33 cellular contexts compared by ENCODE assay signal in genomic region chr1:200886590-200886989, GRCh38. TPM values are rescaled to one million over a fixed set of nuclear protein-coding genes. Genes with fewer than 3 reads are reported as not detected.
DNase-seq lines count a peak whose midpoint lies in the region; ATAC-seq, FAIRE-seq and TF ChIP-seq lines count a peak whose summit lies in the region.
"Had no signal": no experiment of that assay in that cellular context is flagged by ENCODE, and none has a peak within 500 bp of the region (broad histone marks: within the 10 kb centered on the region; RNA-seq: fewer than 3 reads in every experiment).

No MANE protein-coding gene starts in this region.

- DNase-seq in CD4-positive, CD25-positive, alpha-beta regulatory T cell = no peak
- DNase-seq in K562 (ENCODE audit: extremely low read depth in 1 of 4, low spot score in 3 of 4) = no peak
- no peak for DNase-seq in neural crest cell (ENCODE audit: low read depth, low spot score)
- no peak for DNase-seq in NCI-H345 (lab: John Stamatoyannopoulos, UW)
- DNase-seq in upper lobe of right lung = no peak
- DNase-seq: activated CD4-positive, alpha-beta T cell treated with anti-CD3 and anti-CD28 coated beads, Interleukin-2, amount 50 U/mL, for 4 hours; activated CD8-positive, alpha-beta memory T cell treated with anti-CD3 and anti-CD28 coated beads, Interleukin-2, amount 10 ng/mL, durations not matched to agents 7 days and 5 days; activated naive CD4-positive, alpha-beta T cell; activated T-cell treated with anti-CD3 and anti-CD28 coated beads, Interleukin-2, amount 50 U/mL, for 72 hours; body of pancreas; cerebellar nuclear complex; dorsolateral prefrontal cortex; hypothalamus; IMR-90; left cardiac atrium; mucosa of descending colon; NCI-H1092 treated with DMSO at 0.1 percent for 48 hours; NCI-H1694 treated with DMSO at 0.1 percent for 48 hours; NCI-H510A; small intestine; T-helper 1 cell; thyroid gland had no signal

- CTCF ChIA-PET in K562 (lab: Yijun Ruan, JAX; ENCODE audit: low intra/inter-chr PET ratio) = no interaction called here

- no peak overlapping the region for H2AFZ ChIP-seq in K562 (ENCODE audit: low read depth, low read length)
- H2AFZ ChIP-seq: GM23338 had no signal

- no TSS peak for BruUV-seq in K562 (replicated peaks; lab: Mats Ljungman, UMichigan)

- H3K9ac ChIP-seq in K562 (ENCODE audit: insufficient read depth in 1 of 2, low read depth in 2 of 2, low read length in 2 of 2) = no peak overlapping the region

- H3K9me3 Mint-ChIP-seq in CD4-positive, CD25-positive, alpha-beta regulatory T cell = no peaks in the 10 kb centered on the region
- H3K9me3 Mint-ChIP-seq in IgD-negative memory B cell (no peaks in the 10 kb centered on the region), neural crest cell (no peaks in the 10 kb centered on the region)
- H3K9me3 Mint-ChIP-seq: activated T-cell treated with anti-CD3 and anti-CD28 coated beads, Interleukin-2, amount 50 U/mL, for 72 hours; GM23338 had no signal

- peak; percentile 23 for FAIRE-seq in K562 (lab: Jason Lieb, UNC)
- FAIRE-seq: D721Med, endothelial cell of umbilical vein, small intestine had no signal

- H3K4me2 ChIP-seq in K562 (ENCODE audit: insufficient read depth, low read length) = no peak overlapping the region

- POLR2A ChIA-PET in K562 (lab: Yijun Ruan, JAX) = interaction anchor here (0.6 kb wide), 1 partner anchor 8 kb away, joined by 3 read pairs; no protein-coding TSS in a partner anchor

- peak overlapping the region; percentile 47 for H3K27ac ChIP-seq in CD4-positive, CD25-positive, alpha-beta regulatory T cell (ENCODE audit: insufficient read depth, low read length, poor library complexity, severe bottlenecking)
- H3K27ac ChIP-seq in K562 (ENCODE audit: extremely low read depth, low read depth, low read length) (no peak overlapping the region), upper lobe of right lung (no peak overlapping the region)
- H3K27ac ChIP-seq: body of pancreas, C4-2B, dorsolateral prefrontal cortex, thyroid gland, vagina had no signal

- H3K27me3 Mint-ChIP-seq in CD4-positive, CD25-positive, alpha-beta regulatory T cell = peaks cover 38% of the 10 kb centered on the region
- peaks cover 3% of the 10 kb centered on the region for H3K27me3 Mint-ChIP-seq in IgD-negative memory B cell
- H3K27me3 Mint-ChIP-seq in neural crest cell (ENCODE audit: low read depth) = no peaks in the 10 kb centered on the region

- H3K9me1 ChIP-seq in K562 (ENCODE audit: control insufficient read depth, insufficient read depth, low read length) = no peaks in the 10 kb centered on the region

- no peaks in the 10 kb centered on the region for H3K79me2 ChIP-seq in K562 (ENCODE audit: control insufficient read depth, insufficient read depth, low read length)

- H3K4me3 Mint-ChIP-seq in CD4-positive, CD25-positive, alpha-beta regulatory T cell = peak overlapping the region in 3 of 4 donors; percentile 27 to 88 (median 56)
- H3K4me3 Mint-ChIP-seq in IgD-negative memory B cell (peak overlapping the region in 3 of 4 donors; percentile 61 to 93 (median 76)), neural crest cell (peak overlapping the region; percentile 60)
- H3K4me3 Mint-ChIP-seq: activated CD8-positive, alpha-beta memory T cell treated with anti-CD3 and anti-CD28 coated beads, Interleukin-2, amount 10 ng/mL, durations not matched to agents 7 days and 5 days; GM23338 had no signal

- H3K36me3 ChIP-seq in CD4-positive, CD25-positive, alpha-beta regulatory T cell (ENCODE audit: control insufficient read depth, insufficient read depth, low read length) = no peaks in the 10 kb centered on the region
- H3K36me3 ChIP-seq in K562 (ENCODE audit: control insufficient read depth, insufficient read depth, low read length) = no peaks in the 10 kb centered on the region
- no peaks in the 10 kb centered on the region for H3K36me3 ChIP-seq in upper lobe of right lung
- H3K36me3 ChIP-seq: thyroid gland, vagina had no signal

- peaks cover 12% of the 10 kb centered on the region; the same call in 1 of the 2 replicates for H4K20me1 ChIP-seq in K562 (replicated peaks; ENCODE audit: control insufficient read depth, insufficient read depth, low read length)

- no peak for TF ChIP-seq RAD21 in K562 (CRISPR knock-in tag; conservative IDR thresholded peaks at IDR 0.05 in 1 of 2, IDR thresholded peaks at IDR 0.05 in 1 of 2)

- TF ChIP-seq POLR2A in K562 (conservative IDR thresholded peaks at IDR 0.05) = no peak

- H3K27me3 ChIP-seq in CD4-positive, CD25-positive, alpha-beta regulatory T cell (ENCODE audit: control insufficient read depth, insufficient read depth, low read length) = peaks cover 2% of the 10 kb centered on the region
- H3K27me3 ChIP-seq in K562 (ENCODE audit: control insufficient read depth in 2 of 2, insufficient read depth in 2 of 2, low read length in 2 of 2) (peaks cover 52 to 59% of the 10 kb centered on the region in 2 experiments), upper lobe of right lung (peaks cover 20% of the 10 kb centered on the region)
- H3K27me3 ChIP-seq: body of pancreas, thyroid gland, vagina had no signal

- TF ChIP-seq CTCF in K562 (IDR thresholded peaks at IDR 0.05 in 2 of 3, conservative IDR thresholded peaks at IDR 0.05 in 1 of 3; ENCODE audit: insufficient read depth in 2 of 3, low read depth in 1 of 3, low read length in 3 of 3) (no peak), neural crest cell (conservative IDR thresholded peaks at IDR 0.05) (no peak), upper lobe of right lung (IDR thresholded peaks at IDR 0.05) (no peak)

- H3K36me3 Mint-ChIP-seq in CD4-positive, CD25-positive, alpha-beta regulatory T cell = no peaks in the 10 kb centered on the region
- peaks cover 2% of the 10 kb centered on the region for H3K36me3 Mint-ChIP-seq in IgD-negative memory B cell
- H3K36me3 Mint-ChIP-seq in neural crest cell (ENCODE audit: low read depth) = no peaks in the 10 kb centered on the region
- H3K36me3 Mint-ChIP-seq: activated CD8-positive, alpha-beta memory T cell treated with anti-CD3 and anti-CD28 coated beads, Interleukin-2, amount 10 ng/mL, durations not matched to agents 7 days and 5 days had no signal

- WGBS in K562 (ENCODE audit: insufficient coverage, low coverage, missing lambda C conversion rate) = 6% methylated on average over 2 of the region's 2 CpGs

- no peak overlapping the region for H3K4me3 ChIP-seq in CD4-positive, CD25-positive, alpha-beta regulatory T cell (ENCODE audit: low read depth, low read length)
- H3K4me3 ChIP-seq in K562 (no peak overlapping the region), upper lobe of right lung (no peak overlapping the region)
- H3K4me3 ChIP-seq: body of pancreas, dorsolateral prefrontal cortex, GM23338, mucosa of descending colon, thyroid gland, vagina had no signal

- H3K9me3 ChIP-seq in CD4-positive, CD25-positive, alpha-beta regulatory T cell (ENCODE audit: control insufficient read depth in 2 of 2, low read length in 2 of 2) = no peaks in the 10 kb centered on the region
- no peaks in the 10 kb centered on the region for H3K9me3 ChIP-seq in K562 (replicated peaks; ENCODE audit: control insufficient read depth, insufficient read depth, low read depth, low read length)
- H3K9me3 ChIP-seq in upper lobe of right lung = no peaks in the 10 kb centered on the region
- H3K9me3 ChIP-seq: body of pancreas, mucosa of descending colon, thyroid gland, vagina had no signal

- intact Hi-C loops in K562 (cut with micrococcal nuclease) = no loop called here
- intact Hi-C loops in upper lobe of right lung (cut with DNase I) = no loop called here

- no peak; the same call in 1 of the 2 replicates for TF ChIP-seq EP300 in K562 (IDR thresholded peaks at IDR 0.05; ENCODE audit: low read length)

- H3K27ac Mint-ChIP-seq in CD4-positive, CD25-positive, alpha-beta regulatory T cell = peak overlapping the region in 2 of 3 donors; percentile 68 to 86
- H3K27ac Mint-ChIP-seq in IgD-negative memory B cell (peak overlapping the region in 1 of 3 donors; percentile 78), neural crest cell (ENCODE audit: unreplicated experiment) (no peak overlapping the region)
- H3K27ac Mint-ChIP-seq: activated T-cell treated with anti-CD3 and anti-CD28 coated beads, Interleukin-2, amount 50 U/mL, for 72 hours; GM23338 had no signal

- no peak for ATAC-seq in CD4-positive, CD25-positive, alpha-beta regulatory T cell (ENCODE audit: low read depth in 2 of 2)
- ATAC-seq in K562 (no peak), GM19467 (IDR thresholded peaks at IDR 0.05; ENCODE audit: unreplicated experiment) (no peak), upper lobe of right lung (no peak)
- ATAC-seq: activated CD8-positive, alpha-beta memory T cell treated with anti-CD3 and anti-CD28 coated beads, Interleukin-2, amount 10 ng/mL, durations not matched to agents 7 days and 5 days; activated T-cell treated with anti-CD3 and anti-CD28 coated beads, Interleukin-2, amount 50 U/mL, for 72 hours; body of pancreas; GM23338; left cardiac atrium; mucosa of descending colon had no signal

- peaks cover 43% of the 10 kb centered on the region for H3K4me1 ChIP-seq in CD4-positive, CD25-positive, alpha-beta regulatory T cell (ENCODE audit: control insufficient read depth, insufficient read depth, low read length, poor library complexity, severe bottlenecking)
- H3K4me1 ChIP-seq in K562 (replicated peaks in 1 of 2; ENCODE audit: control insufficient read depth in 2 of 2, insufficient read depth in 2 of 2, low read length in 2 of 2) = peaks cover 7 to 13% of the 10 kb centered on the region in 2 experiments; a peak in 4 of 5 replicates
- H3K4me1 ChIP-seq in upper lobe of right lung = peaks cover 17% of the 10 kb centered on the region

- in situ Hi-C loops in K562 (cut with MboI) = no loop called here

- peaks cover 18 to 66% (median 43%) of the 10 kb centered on the region in 4 donors for H3K4me1 Mint-ChIP-seq in CD4-positive, CD25-positive, alpha-beta regulatory T cell
- H3K4me1 Mint-ChIP-seq in IgD-negative memory B cell (peaks cover 47 to 56% (median 48%) of the 10 kb centered on the region in 3 donors), neural crest cell (peaks cover 35% of the 10 kb centered on the region)

RNA-seq across cellular contexts. Expression of gene INAVA, which starts 8.1 kb away (rescaled TPM):
- not detected for total RNA-seq in CD4-positive, CD25-positive, alpha-beta regulatory T cell
- polyA plus RNA-seq in CD4-positive, CD25-positive, alpha-beta regulatory T cell = under 1 TPM in 2 of 4 donors, not detected in 2; 0.30 to 0.57 TPM
- polyA plus RNA-seq in IgD-negative memory B cell (not detected), K562 (2011; rRNA removed) (not detected in 2 replicates), K562 (2014; fragmentation: Illumina TruSeq; extraction: Trizol) (not detected in 2 replicates), K562 (2014; fragmentation: Nextera tagmentation; extraction: Ambion mirVana) (not detected), K562 (2014; rRNA removed) (not detected in 2 replicates)
- not detected in 2 replicates for total RNA-seq in K562 (2011; cell fraction: chromatin; rRNA removed; ENCODE audit: low replicate concordance)
- total RNA-seq in K562 (2011; cell fraction: nucleolus; rRNA removed) = not detected in 2 replicates
- not detected in 2 replicates for total RNA-seq in K562 (2011; cell fraction: nucleoplasm; rRNA removed)
- total RNA-seq in K562 (2014; rRNA removed) (not detected in 2 replicates), K562 (2014; rRNA removed; fragmentation: Illumina TruSeq; extraction: Trizol) (not detected in 2 replicates), K562 (2015; rRNA removed; fragmentation: Illumina TruSeq; extraction: Trizol) (not detected in 2 replicates), K562 (2021) (0.09 TPM in 1 of 2 replicates, not detected in the other), neural crest cell (50.4 and 51.8 TPM in 2 replicates), upper lobe of right lung (9.0 TPM)
- polyA plus RNA-seq in K562 (2011; cell fraction: cytosol; rRNA removed) = not detected in 2 replicates
- not detected in 2 replicates for polyA plus RNA-seq in K562 (2011; cell fraction: nucleus; rRNA removed)
- not detected in 2 replicates for polyA plus RNA-seq in K562 (2012)
- polyA minus RNA-seq in K562 (2011; rRNA and poly(A)+ RNA removed) = not detected in 2 replicates
- polyA minus RNA-seq in K562 (2011; cell fraction: cytosol; rRNA and poly(A)+ RNA removed) = not detected in 2 replicates
- polyA minus RNA-seq in K562 (2011; cell fraction: nucleus; rRNA and poly(A)+ RNA removed) = not detected in 2 replicates
- total RNA-seq: activated T-cell treated with anti-CD3 and anti-CD28 coated beads, Interleukin-2, amount 50 U/mL, for 72 hours; lung microvascular endothelial cell had no signal
- polyA plus RNA-seq: endothelial cell of umbilical vein had no signal

RNA-seq across cellular contexts. Expression of gene GPR25, which starts 13.8 kb away (rescaled TPM):
- total RNA-seq in CD4-positive, CD25-positive, alpha-beta regulatory T cell = 1.2 TPM
- 10 to 100 TPM; 19.1 to 41.0 (median 26.8) TPM for polyA plus RNA-seq in CD4-positive, CD25-positive, alpha-beta regulatory T cell
- 41.1 TPM for polyA plus RNA-seq in IgD-negative memory B cell
- not detected in 2 replicates for total RNA-seq in K562 (2011; cell fraction: chromatin; rRNA removed; ENCODE audit: low replicate concordance)
- not detected in 2 replicates for total RNA-seq in K562 (2011; cell fraction: nucleolus; rRNA removed)
- total RNA-seq in K562 (2011; cell fraction: nucleoplasm; rRNA removed) = not detected in 2 replicates
- not detected in 2 replicates for total RNA-seq in K562 (2014; rRNA removed)
- total RNA-seq in K562 (2014; rRNA removed; fragmentation: Illumina TruSeq; extraction: Trizol) = not detected in 2 replicates
- total RNA-seq in K562 (2015; rRNA removed; fragmentation: Illumina TruSeq; extraction: Trizol) = not detected in 2 replicates
- not detected in 2 replicates for total RNA-seq in K562 (2021)
- not detected in 2 replicates for polyA plus RNA-seq in K562 (2011; rRNA removed)
- not detected in 2 replicates for polyA plus RNA-seq in K562 (2011; cell fraction: cytosol; rRNA removed)
- not detected in 2 replicates for polyA plus RNA-seq in K562 (2011; cell fraction: nucleus; rRNA removed)
- polyA plus RNA-seq in K562 (2012) = not detected in 2 replicates
- not detected in 2 replicates for polyA plus RNA-seq in K562 (2014; fragmentation: Illumina TruSeq; extraction: Trizol)
- not detected for polyA plus RNA-seq in K562 (2014; fragmentation: Nextera tagmentation; extraction: Ambion mirVana)
- polyA plus RNA-seq in K562 (2014; rRNA removed) = not detected in 2 replicates
- polyA minus RNA-seq in K562 (2011; rRNA and poly(A)+ RNA removed) = not detected in 2 replicates
- polyA minus RNA-seq in K562 (2011; cell fraction: cytosol; rRNA and poly(A)+ RNA removed) = not detected in 2 replicates
- not detected in 2 replicates for polyA minus RNA-seq in K562 (2011; cell fraction: nucleus; rRNA and poly(A)+ RNA removed)
- not detected in 2 replicates for total RNA-seq in neural crest cell
- total RNA-seq in upper lobe of right lung = 0.32 TPM
- total RNA-seq: activated T-cell treated with anti-CD3 and anti-CD28 coated beads, Interleukin-2, amount 50 U/mL, for 72 hours; endothelial cell of umbilical vein; GM23338; IMR-90; left cardiac atrium; lung microvascular endothelial cell; M059J; mucosa of descending colon had no signal
- polyA plus RNA-seq: AG04450, endothelial cell of umbilical vein, GM23338, IMR-90, neural cell had no signal
